32 cellular contexts compared by ENCODE assay signal in the genomic region with DNA sequence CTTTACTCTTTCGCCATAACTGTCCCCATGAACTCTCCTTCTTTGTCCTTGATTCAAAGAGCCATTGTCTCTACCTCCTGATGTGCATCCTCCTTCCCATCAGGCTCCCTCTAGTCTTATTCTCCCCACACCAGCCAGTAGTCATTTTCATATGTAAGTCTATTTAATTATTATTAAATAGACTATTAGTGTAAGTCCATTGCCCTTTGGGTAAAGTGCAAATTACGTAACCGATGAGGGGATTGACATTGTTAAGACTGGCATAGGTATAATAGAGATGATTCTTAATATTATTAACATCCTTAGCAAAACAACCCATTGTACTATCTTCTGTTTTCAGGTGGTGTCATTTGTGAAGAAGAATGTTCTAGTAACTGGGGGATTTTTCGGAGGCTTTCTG.
"Had no signal": no experiment of that assay in that cellular context is flagged by ENCODE, and none has a peak within 500 bp of the region (broad histone marks: within the 10 kb centered on the region; RNA-seq: fewer than 3 reads in every experiment).

No MANE protein-coding gene starts in this region.

- H3K4me1 ChIP-seq: ascending aorta, breast epithelium had no signal

- H3K9me3 Mint-ChIP-seq: activated B cell treated with CpG ODN at 0.5 μM for 24 hours; activated CD8-positive, alpha-beta T cell treated with anti-CD3 and anti-CD28 coated beads for 36 hours; activated naive CD4-positive, alpha-beta T cell treated with anti-CD3 and anti-CD28 coated beads, Interleukin-2, amount 50 U/mL, for 72 hours; activated naive CD8-positive, alpha-beta T cell treated with anti-CD3 and anti-CD28 coated beads, Interleukin-2, amount 10 ng/mL, durations not matched to agents 7 days and 5 days; activated T-cell treated with anti-CD3 and anti-CD28 coated beads, Interleukin-2, amount 50 U/mL, for 4 hours; activated T-helper 17 cell treated with anti-CD3 and anti-CD28 coated beads, Interleukin-2, amount 50 U/mL, for 72 hours; central memory CD8-positive, alpha-beta T cell; T-cell; T-helper 1 cell treated with Interleukin-12 subunit alpha and Interleukin-12 subunit beta and Interleukin-4 antibody, amounts not matched to agents 30 μg/mL and 1 μg/mL, for 36 hours; T-helper 2 cell treated with Interferon-gamma antibody and Interleukin-4, amounts not matched to agents 5 μg/mL and 100 μg/mL, for 36 hours had no signal

- H3K4me3 ChIP-seq: ascending aorta, breast epithelium, esophagus muscularis mucosa, gastroesophageal sphincter had no signal

- FAIRE-seq: colon had no signal

- H3K36me3 ChIP-seq: breast epithelium had no signal

- H3K27me3 ChIP-seq: ascending aorta, breast epithelium, esophagus muscularis mucosa, gastroesophageal sphincter had no signal

- H3K9me3 ChIP-seq: ascending aorta, breast epithelium, esophagus muscularis mucosa, gastroesophageal sphincter had no signal

- H3K4me3 Mint-ChIP-seq: activated B cell treated with CpG ODN at 0.5 μM for 24 hours; activated CD8-positive, alpha-beta T cell treated with anti-CD3 and anti-CD28 coated beads for 36 hours; activated naive CD8-positive, alpha-beta T cell treated with anti-CD3 and anti-CD28 coated beads, Interleukin-2, amount 10 ng/mL, durations not matched to agents 7 days and 5 days; activated T-cell treated with anti-CD3 and anti-CD28 coated beads, Interleukin-2, amount 50 U/mL, for 4 hours; activated T-helper 17 cell treated with anti-CD3 and anti-CD28 coated beads, Interleukin-2, amount 50 U/mL, for 72 hours; brain; central memory CD8-positive, alpha-beta T cell; endodermal cell; T-cell; T-helper 1 cell treated with Interleukin-12 subunit alpha and Interleukin-12 subunit beta and Interleukin-4 antibody, amounts not matched to agents 30 μg/mL and 1 μg/mL, for 36 hours; T-helper 2 cell treated with Interferon-gamma antibody and Interleukin-4, amounts not matched to agents 5 μg/mL and 100 μg/mL, for 36 hours had no signal

- H3K27ac ChIP-seq: ascending aorta, breast epithelium, esophagus muscularis mucosa, gastroesophageal sphincter, WERI-Rb-1 had no signal

- H3K4me1 Mint-ChIP-seq: activated T-helper 17 cell treated with anti-CD3 and anti-CD28 coated beads, Interleukin-2, amount 50 U/mL, for 72 hours; brain had no signal

- DNase-seq: activated B cell treated with CpG ODN at 0.5 μM for 24 hours; activated CD4-positive, alpha-beta T cell treated with anti-CD3 and anti-CD28 coated beads for 48 hours; activated CD4-positive, alpha-beta T cell treated with anti-CD3 and anti-CD28 coated beads, Interleukin-2, amount 50 U/mL, for 1 hour; activated CD4-positive, alpha-beta T cell treated with anti-CD3 and anti-CD28 coated beads, Interleukin-2, amount 50 U/mL, for 48 hours; activated CD8-positive, alpha-beta memory T cell treated with anti-CD3 and anti-CD28 coated beads for 24 hours; activated CD8-positive, alpha-beta T cell treated with anti-CD3 and anti-CD28 coated beads for 36 hours; activated effector memory CD4-positive, alpha-beta T cell treated with Interleukin-2 at 50 U/mL for 16 hours; activated gamma-delta T cell treated with Interleukin-2 at 50 U/mL for 16 hours; activated naive CD4-positive, alpha-beta T cell treated with Interleukin-2 at 50 U/mL for 16 hours; activated naive CD8-positive, alpha-beta T cell treated with anti-CD3 and anti-CD28 coated beads, Interleukin-2, amount 10 ng/mL, durations not matched to agents 7 days and 5 days; activated T-cell treated with anti-CD3 and anti-CD28 coated beads, Interleukin-2, amount 50 U/mL, for 4 hours; effector CD8-positive, alpha-beta T cell; endodermal cell; erythroblast; foreskin melanocyte; head of caudate nucleus; SW 1271; T-cell; T1000; WERI-Rb-1 had no signal

- H3K27ac Mint-ChIP-seq: activated naive CD8-positive, alpha-beta T cell treated with anti-CD3 and anti-CD28 coated beads, Interleukin-2, amount 10 ng/mL, durations not matched to agents 7 days and 5 days; endodermal cell; T-helper 2 cell treated with Interferon-gamma antibody and Interleukin-4, amounts not matched to agents 5 μg/mL and 100 μg/mL, for 36 hours had no signal

- ATAC-seq: activated CD4-positive, CD25-positive, alpha-beta regulatory T cell treated with anti-CD3 and anti-CD28 coated beads, Interleukin-2, amount 50 U/mL, for 24 hours; activated CD8-positive, alpha-beta T cell treated with anti-CD3 and anti-CD28 coated beads for 36 hours; activated naive CD4-positive, alpha-beta T cell treated with anti-CD3 and anti-CD28 coated beads, Interleukin-2, amount 50 U/mL, for 72 hours; activated T-cell treated with anti-CD3 and anti-CD28 coated beads, Interleukin-2, amount 50 U/mL, for 4 hours; activated T-helper 17 cell treated with anti-CD3 and anti-CD28 coated beads, Interleukin-2, amount 50 U/mL, for 72 hours; gastroesophageal sphincter; T-cell had no signal
